Comparison of ENCODE assay signal across 14 cellular contexts in genomic region chr1:228110536-228110935, GRCh38. TPM values are rescaled to one million over a fixed set of nuclear protein-coding genes. Genes with fewer than 3 reads are reported as not detected.
DNase-seq lines count a peak whose midpoint lies in the region; ATAC-seq, FAIRE-seq and TF ChIP-seq lines count a peak whose summit lies in the region.
"Had no signal": no experiment of that assay in that cellular context is flagged by ENCODE, and none has a peak within 500 bp of the region (broad histone marks: within the 10 kb centered on the region; RNA-seq: fewer than 3 reads in every experiment).

No MANE protein-coding gene starts in this region.

- H3K27me3 ChIP-seq in GM12878 (replicated peaks in 1 of 2; ENCODE audit: control insufficient read depth in 2 of 2, insufficient read depth in 2 of 2, low read length in 1 of 2) (no peaks in the 10 kb centered on the region), muscle layer of duodenum (ENCODE audit: low read depth, low read length) (no peaks in the 10 kb centered on the region), uterus (no peaks in the 10 kb centered on the region)

- RAD21 ChIA-PET in GM12878 (lab: Charles Lee; ENCODE audit: unreplicated experiment), result no interaction called here

- no peak for TF ChIP-seq POLR2A in GM12878 (IDR thresholded peaks at IDR 0.05; ENCODE audit: low read depth, low read length)
- no peak for TF ChIP-seq POLR2A in uterus (IDR thresholded peaks at IDR 0.05)

- intact Hi-C loops in natural killer cell (cut with micrococcal nuclease) (no loop called here), GM12878 (cut with micrococcal nuclease; ENCODE audit: unreplicated experiment) (no loop called here), uterus (cut with DNase I; ENCODE audit: low total_unique reads) (no loop called here)

- in situ Hi-C loops in GM12878 (cut with MboI), result no loop called here

- POLR2A ChIA-PET in GM12878 (lab: Charles Lee), result interaction anchor here (1.0 kb wide), 1 partner anchor 30 kb away, joined by 3 read pairs; no protein-coding TSS in a partner anchor

- no peak overlapping the region for H2AFZ ChIP-seq in GM12878 (ENCODE audit: control insufficient read depth, low read depth, low read length)

- H3K4me3 ChIP-seq in GM12878, result no peak overlapping the region
- H3K4me3 ChIP-seq in muscle layer of duodenum (ENCODE audit: low read depth in 1 of 2, low read length in 2 of 2), result peak overlapping the region; percentile 82 to 96
- peak overlapping the region in 1 of 2 donors; percentile 71 for H3K4me3 ChIP-seq in uterus

- H3K27me3 Mint-ChIP-seq in natural killer cell (ENCODE audit: low read depth in 2 of 2) (no peaks in the 10 kb centered on the region), nephron progenitor cell (ENCODE audit: low read depth, poor library complexity) (peaks cover 27% of the 10 kb centered on the region)
- no peaks in the 10 kb centered on the region for H3K27me3 Mint-ChIP-seq in natural killer cell treated with Interleukin-12 subunit alpha and Interleukin-12 subunit beta and Interleukin-15 and Interleukin-18, amount 100 ng/mL, for 72 hours

- H3K4me1 ChIP-seq in GM12878 (ENCODE audit: control insufficient read depth, insufficient read depth, low read length) (peaks cover 7% of the 10 kb centered on the region), muscle layer of duodenum (ENCODE audit: control insufficient read depth in 1 of 2, insufficient read depth in 2 of 2, low read length in 2 of 2) (peaks cover 0 to 18% of the 10 kb centered on the region in 2 donors), uterus (peaks cover 0 to 12% of the 10 kb centered on the region in 2 donors)

- no peak overlapping the region for H3K9ac ChIP-seq in GM12878 (ENCODE audit: control insufficient read depth, insufficient read depth, low read length)

- ATAC-seq in natural killer cell (no peak), GM12878 (no peak), HG03457 (IDR thresholded peaks at IDR 0.05; ENCODE audit: unreplicated experiment) (no peak)
- no peak for ATAC-seq in natural killer cell treated with Interleukin-12 subunit alpha and Interleukin-12 subunit beta and Interleukin-15 and Interleukin-18, amount 100 ng/mL, for 72 hours

- H3K4me1 Mint-ChIP-seq in natural killer cell, result peaks cover 11 to 19% of the 10 kb centered on the region in 2 donors
- peaks cover 14 to 16% of the 10 kb centered on the region in 2 donors for H3K4me1 Mint-ChIP-seq in natural killer cell treated with Interleukin-12 subunit alpha and Interleukin-12 subunit beta and Interleukin-15 and Interleukin-18, amount 100 ng/mL, for 72 hours (ENCODE audit: low read depth in 2 of 2)
- peaks cover 23% of the 10 kb centered on the region for H3K4me1 Mint-ChIP-seq in nephron progenitor cell

- H3K9me3 ChIP-seq in GM12878 (replicated peaks; ENCODE audit: control insufficient read depth, insufficient read depth, low read length) (no peaks in the 10 kb centered on the region), muscle layer of duodenum (ENCODE audit: control insufficient read depth in 1 of 2, low read length in 2 of 2) (no peaks in the 10 kb centered on the region), uterus (no peaks in the 10 kb centered on the region)

- 83% methylated on average over 7 of the region's 7 CpGs for WGBS in GM12878 (ENCODE audit: insufficient coverage, insufficient replicate concordance, low lambda C conversion rate, missing lambda C conversion rate)

- peaks cover 13% of the 10 kb centered on the region for H3K79me2 ChIP-seq in GM12878 (ENCODE audit: control insufficient read depth, insufficient read depth, low read length)

- SMC1A ChIA-PET in GM12878 (lab: Charles Lee; ENCODE audit: uncharacterized antibody, unreplicated experiment), result interaction anchor here (0.7 to 1.5 kb wide), 3 partner anchors 8 to 20 kb away, joined by 3 to 4 read pairs (median 3); no protein-coding TSS in a partner anchor

- CTCF ChIA-PET in GM12878 (lab: Yijun Ruan, JAX), result interaction anchor here (0.8 to 2.2 kb wide), 7 partner anchors 8 to 111 kb away, joined by 3 to 8 read pairs (median 5); partner anchors contain the start of gene IBA57

- H3K36me3 Mint-ChIP-seq in natural killer cell (no peaks in the 10 kb centered on the region), nephron progenitor cell (ENCODE audit: low read depth) (no peaks in the 10 kb centered on the region)
- no peaks in the 10 kb centered on the region for H3K36me3 Mint-ChIP-seq in natural killer cell treated with Interleukin-12 subunit alpha and Interleukin-12 subunit beta and Interleukin-15 and Interleukin-18, amount 100 ng/mL, for 72 hours

- H3K27ac ChIP-seq in GM12878 (ENCODE audit: control insufficient read depth, insufficient read depth), result no peak overlapping the region
- H3K27ac ChIP-seq in muscle layer of duodenum (ENCODE audit: low read length), result peak overlapping the region; percentile 94
- H3K27ac ChIP-seq in uterus, result peak overlapping the region; percentile 94 to 97

- H3K9me3 Mint-ChIP-seq in natural killer cell (no peaks in the 10 kb centered on the region), nephron progenitor cell (peaks cover 8% of the 10 kb centered on the region)
- H3K9me3 Mint-ChIP-seq in natural killer cell treated with Interleukin-12 subunit alpha and Interleukin-12 subunit beta and Interleukin-15 and Interleukin-18, amount 100 ng/mL, for 72 hours, result no peaks in the 10 kb centered on the region

- TF ChIP-seq EP300 in GM12878 (IDR thresholded peaks at IDR 0.05; ENCODE audit: borderline replicate concordance in 1 of 2, control insufficient read depth in 1 of 2, low read depth in 2 of 2, low read length in 2 of 2), result no peak

- peak overlapping the region; percentile 86 to 99 for H3K27ac Mint-ChIP-seq in natural killer cell
- H3K27ac Mint-ChIP-seq in natural killer cell treated with Interleukin-12 subunit alpha and Interleukin-12 subunit beta and Interleukin-15 and Interleukin-18, amount 100 ng/mL, for 72 hours, result no peak overlapping the region
- H3K27ac Mint-ChIP-seq in nephron progenitor cell, result no peak overlapping the region

- DNase-seq in natural killer cell (no peak), GM12878 (ENCODE audit: low read depth, low spot score) (no peak), uterus (no peak), ureter (ENCODE audit: low spot score) (no peak), nephron progenitor cell (no peak)
- DNase-seq in natural killer cell treated with Interleukin-12 subunit alpha and Interleukin-12 subunit beta and Interleukin-15 and Interleukin-18, amount 100 ng/mL, for 72 hours (ENCODE audit: low spot score), result no peak
- DNase-seq: AML-193; central memory CD4-positive, alpha-beta T cell; left ventricle myocardium superior; NCI-H526 had no signal

- TF ChIP-seq CTCF in natural killer cell (IDR thresholded peaks at IDR 0.05), result no peak
- no peak for TF ChIP-seq CTCF in GM12878 (IDR thresholded peaks at IDR 0.05 in 2 of 3, conservative IDR thresholded peaks at IDR 0.05 in 1 of 3; ENCODE audit: control insufficient read depth in 2 of 3, extremely low read depth in 1 of 3, insufficient read depth in 1 of 3, low read depth in 3 of 3, low read length in 3 of 3)
- TF ChIP-seq CTCF in uterus (IDR thresholded peaks at IDR 0.05), result no peak
- no peak for TF ChIP-seq CTCF in nephron progenitor cell (IDR thresholded peaks at IDR 0.05)

- TF ChIP-seq RAD21 in GM12878 (IDR thresholded peaks at IDR 0.05; ENCODE audit: insufficient read depth, low read depth, low read length), result no peak

- TSS peak; percentile 48 for BruUV-seq in GM12878 (replicated peaks; lab: Mats Ljungman, UMichigan)

- no peaks in the 10 kb centered on the region for H4K20me1 ChIP-seq in GM12878 (ENCODE audit: control insufficient read depth, insufficient read depth)

- peaks cover 4 to 5% of the 10 kb centered on the region in 2 experiments; a peak in 3 of 4 replicates for H3K36me3 ChIP-seq in GM12878 (ENCODE audit: control insufficient read depth in 2 of 2, insufficient read depth in 2 of 2, low read length in 1 of 2)
- H3K36me3 ChIP-seq in muscle layer of duodenum (ENCODE audit: control insufficient read depth in 1 of 2, insufficient read depth in 2 of 2, low read length in 2 of 2), result peaks cover 3 to 25% of the 10 kb centered on the region in 2 donors
- H3K36me3 ChIP-seq in uterus, result no peaks in the 10 kb centered on the region

- H3K4me3 Mint-ChIP-seq in natural killer cell (peak overlapping the region; percentile 93), nephron progenitor cell (no peak overlapping the region)
- no peak overlapping the region for H3K4me3 Mint-ChIP-seq in natural killer cell treated with Interleukin-12 subunit alpha and Interleukin-12 subunit beta and Interleukin-15 and Interleukin-18, amount 100 ng/mL, for 72 hours

- FAIRE-seq in GM12878 (lab: Jason Lieb, UNC), result no peak
- FAIRE-seq: frontal cortex, H1 had no signal

- no peak overlapping the region for H3K4me2 ChIP-seq in GM12878 (ENCODE audit: control insufficient read depth, insufficient read depth)

RNA-seq across cellular contexts. Expression of gene MRPL55, which starts 1.4 kb away (rescaled TPM):
- total RNA-seq in natural killer cell, result 10 to 100 TPM; 50.0 to 70.6 (median 64.1) TPM
- 10 to 100 TPM; 42.5 to 68.8 TPM for total RNA-seq in natural killer cell treated with Interleukin-12 subunit alpha and Interleukin-12 subunit beta and Interleukin-15 and Interleukin-18, amount 100 ng/mL, for 72 hours
- total RNA-seq in GM12878 (2013; cell fraction: nucleolus; rRNA removed), result 43.8 and 45.7 TPM in 2 replicates
- total RNA-seq in GM12878 (2014; rRNA removed), result 81.9 and 93.4 TPM in 2 replicates
- 25.5 and 35.1 TPM in 2 replicates for total RNA-seq in GM12878 (2014; rRNA removed; fragmentation: Illumina TruSeq; extraction: Trizol)
- 47.6 and 54.9 TPM in 2 replicates for total RNA-seq in GM12878 (2021)
- 30.7 TPM for polyA plus RNA-seq in GM12878 (2011; ENCODE audit: low read depth)
- 17.0 and 39.3 TPM in 2 replicates for polyA plus RNA-seq in GM12878 (2011; rRNA removed)
- polyA plus RNA-seq in GM12878 (2011; cell fraction: cytosol; rRNA removed), result 66.7 and 115 TPM in 2 replicates
- 172 and 194 TPM in 2 replicates for polyA plus RNA-seq in GM12878 (2011; cell fraction: nucleus; rRNA removed)
- 45.5 and 64.1 TPM in 2 replicates for polyA plus RNA-seq in GM12878 (2012)
- polyA plus RNA-seq in GM12878 (2014; fragmentation: Illumina TruSeq; extraction: Trizol), result 8.8 and 42.1 TPM in 2 replicates
- polyA plus RNA-seq in GM12878 (2014; fragmentation: Nextera tagmentation; extraction: Ambion mirVana), result 10 to 100 TPM; 15.1 to 56.7 TPM
- 91.0 and 96.3 TPM in 2 replicates for polyA plus RNA-seq in GM12878 (2014; rRNA removed)
- 100 to 1,000 TPM; 129 to 143 TPM for polyA plus RNA-seq in GM12878 (2016; fragmentation: Nextera tagmentation; extraction: Ambion mirVana)
- 24.7 and 44.2 TPM in 2 replicates for polyA minus RNA-seq in GM12878 (2011; rRNA and poly(A)+ RNA removed)
- polyA minus RNA-seq in GM12878 (2011; cell fraction: cytosol; rRNA and poly(A)+ RNA removed), result 16.6 and 20.5 TPM in 2 replicates
- polyA minus RNA-seq in GM12878 (2011; cell fraction: nucleus; rRNA and poly(A)+ RNA removed), result 31.3 and 40.2 TPM in 2 replicates
- total RNA-seq in uterus, result 10 to 100 TPM; 19.4 to 43.4 (median 33.6) TPM
- total RNA-seq in ureter, result 43.7 TPM

RNA-seq across cellular contexts. Expression of gene C1orf35, which starts 7.4 kb away (rescaled TPM):
- total RNA-seq in natural killer cell, result 10 to 100 TPM; 18.9 to 21.6 (median 19.6) TPM
- total RNA-seq in natural killer cell treated with Interleukin-12 subunit alpha and Interleukin-12 subunit beta and Interleukin-15 and Interleukin-18, amount 100 ng/mL, for 72 hours, result 10 to 100 TPM; 16.4 to 26.7 TPM
- 5.5 and 6.0 TPM in 2 replicates for total RNA-seq in GM12878 (2013; cell fraction: nucleolus; rRNA removed)
- 14.0 and 14.6 TPM in 2 replicates for total RNA-seq in GM12878 (2014; rRNA removed)
- total RNA-seq in GM12878 (2014; rRNA removed; fragmentation: Illumina TruSeq; extraction: Trizol), result 5.9 and 6.7 TPM in 2 replicates
- total RNA-seq in GM12878 (2021), result 20.8 and 21.5 TPM in 2 replicates
- 5.1 TPM for polyA plus RNA-seq in GM12878 (2011; ENCODE audit: low read depth)
- polyA plus RNA-seq in GM12878 (2011; rRNA removed), result 3.1 and 6.6 TPM in 2 replicates
- 10.1 and 14.3 TPM in 2 replicates for polyA plus RNA-seq in GM12878 (2011; cell fraction: cytosol; rRNA removed)
- 23.8 and 28.1 TPM in 2 replicates for polyA plus RNA-seq in GM12878 (2011; cell fraction: nucleus; rRNA removed)
- polyA plus RNA-seq in GM12878 (2012), result 13.2 and 16.0 TPM in 2 replicates
- 1.6 and 5.5 TPM in 2 replicates for polyA plus RNA-seq in GM12878 (2014; fragmentation: Illumina TruSeq; extraction: Trizol)
- polyA plus RNA-seq in GM12878 (2014; fragmentation: Nextera tagmentation; extraction: Ambion mirVana), result 1 to 10 TPM; 2.5 to 4.8 TPM
- 18.8 and 19.5 TPM in 2 replicates for polyA plus RNA-seq in GM12878 (2014; rRNA removed)
- polyA plus RNA-seq in GM12878 (2016; fragmentation: Nextera tagmentation; extraction: Ambion mirVana), result 10 to 100 TPM; 26.7 to 27.0 TPM
- 1.2 and 2.7 TPM in 2 replicates for polyA minus RNA-seq in GM12878 (2011; rRNA and poly(A)+ RNA removed)
- polyA minus RNA-seq in GM12878 (2011; cell fraction: cytosol; rRNA and poly(A)+ RNA removed), result 1.8 and 2.7 TPM in 2 replicates
- polyA minus RNA-seq in GM12878 (2011; cell fraction: nucleus; rRNA and poly(A)+ RNA removed), result 3.5 and 4.8 TPM in 2 replicates
- total RNA-seq in uterus, result 10 to 100 TPM in 3 of 4 donors, not detected in 1; 10.6 to 18.6 (median 12.6) TPM
- 16.5 TPM for total RNA-seq in ureter

RNA-seq across cellular contexts. Expression of gene ARF1, which starts 28.0 kb away (rescaled TPM):
- total RNA-seq in natural killer cell (100 to 1,000 TPM; 368 to 427 (median 424) TPM), GM12878 (2014; rRNA removed) (226 and 267 TPM in 2 replicates), GM12878 (2014; rRNA removed; fragmentation: Illumina TruSeq; extraction: Trizol) (113 and 131 TPM in 2 replicates), GM12878 (2021) (296 and 300 TPM in 2 replicates), uterus (100 to 1,000 TPM; 165 to 340 (median 203) TPM), ureter (361 TPM)
- 100 to 1,000 TPM; 415 to 503 TPM for total RNA-seq in natural killer cell treated with Interleukin-12 subunit alpha and Interleukin-12 subunit beta and Interleukin-15 and Interleukin-18, amount 100 ng/mL, for 72 hours
- 46.2 and 52.9 TPM in 2 replicates for total RNA-seq in GM12878 (2013; cell fraction: nucleolus; rRNA removed)
- 141 TPM for polyA plus RNA-seq in GM12878 (2011; ENCODE audit: low read depth)
- polyA plus RNA-seq in GM12878 (2011; rRNA removed) (178 and 316 TPM in 2 replicates), GM12878 (2014; fragmentation: Illumina TruSeq; extraction: Trizol) (97.0 and 247 TPM in 2 replicates), GM12878 (2014; fragmentation: Nextera tagmentation; extraction: Ambion mirVana) (10 to 100 TPM; 48.4 to 97.3 TPM), GM12878 (2014; rRNA removed) (352 and 369 TPM in 2 replicates), GM12878 (2016; fragmentation: Nextera tagmentation; extraction: Ambion mirVana) (100 to 1,000 TPM; 481 to 508 TPM)
- polyA plus RNA-seq in GM12878 (2011; cell fraction: cytosol; rRNA removed), result 534 and 696 TPM in 2 replicates
- 285 and 308 TPM in 2 replicates for polyA plus RNA-seq in GM12878 (2011; cell fraction: nucleus; rRNA removed)
- polyA plus RNA-seq in GM12878 (2012), result 283 and 294 TPM in 2 replicates
- 403 and 507 TPM in 2 replicates for polyA minus RNA-seq in GM12878 (2011; rRNA and poly(A)+ RNA removed)
- 202 and 205 TPM in 2 replicates for polyA minus RNA-seq in GM12878 (2011; cell fraction: cytosol; rRNA and poly(A)+ RNA removed)
- polyA minus RNA-seq in GM12878 (2011; cell fraction: nucleus; rRNA and poly(A)+ RNA removed), result 64.4 and 99.1 TPM in 2 replicates

RNA-seq across cellular contexts. Expression of gene GUK1, which starts 29.5 kb away (rescaled TPM):
- total RNA-seq in natural killer cell, result 100 to 1,000 TPM; 292 to 313 (median 308) TPM
- total RNA-seq in natural killer cell treated with Interleukin-12 subunit alpha and Interleukin-12 subunit beta and Interleukin-15 and Interleukin-18, amount 100 ng/mL, for 72 hours, result 100 to 1,000 TPM; 296 to 329 TPM
- 142 and 146 TPM in 2 replicates for total RNA-seq in GM12878 (2013; cell fraction: nucleolus; rRNA removed)
- total RNA-seq in GM12878 (2014; rRNA removed), result 214 and 235 TPM in 2 replicates
- 82.0 and 98.3 TPM in 2 replicates for total RNA-seq in GM12878 (2014; rRNA removed; fragmentation: Illumina TruSeq; extraction: Trizol)
- 183 and 195 TPM in 2 replicates for total RNA-seq in GM12878 (2021)
- polyA plus RNA-seq in GM12878 (2011; ENCODE audit: low read depth), result 101 TPM
- 107 and 224 TPM in 2 replicates for polyA plus RNA-seq in GM12878 (2011; rRNA removed)
- polyA plus RNA-seq in GM12878 (2011; cell fraction: cytosol; rRNA removed), result 381 and 606 TPM in 2 replicates
- 634 and 756 TPM in 2 replicates for polyA plus RNA-seq in GM12878 (2011; cell fraction: nucleus; rRNA removed)
- 190 and 243 TPM in 2 replicates for polyA plus RNA-seq in GM12878 (2012)
- polyA plus RNA-seq in GM12878 (2014; fragmentation: Illumina TruSeq; extraction: Trizol), result 4.2 and 28.9 TPM in 2 replicates
- polyA plus RNA-seq in GM12878 (2014; fragmentation: Nextera tagmentation; extraction: Ambion mirVana), result 10 to 100 TPM in 1 of 2 experiments, 1 to 10 TPM in 1; 6.3 to 39.2 TPM
- polyA plus RNA-seq in GM12878 (2014; rRNA removed), result 227 and 264 TPM in 2 replicates
- 100 to 1,000 TPM; 349 to 357 TPM for polyA plus RNA-seq in GM12878 (2016; fragmentation: Nextera tagmentation; extraction: Ambion mirVana)
- polyA minus RNA-seq in GM12878 (2011; rRNA and poly(A)+ RNA removed), result 103 and 217 TPM in 2 replicates
- polyA minus RNA-seq in GM12878 (2011; cell fraction: cytosol; rRNA and poly(A)+ RNA removed), result 59.5 and 69.8 TPM in 2 replicates
- 116 and 141 TPM in 2 replicates for polyA minus RNA-seq in GM12878 (2011; cell fraction: nucleus; rRNA and poly(A)+ RNA removed)
- 100 to 1,000 TPM; 124 to 406 (median 289) TPM for total RNA-seq in uterus
- 182 TPM for total RNA-seq in ureter

RNA-seq across cellular contexts. Expression of gene GJC2, which starts 39.2 kb away (rescaled TPM):
- 1 to 10 TPM; 1.0 to 2.2 (median 1.7) TPM for total RNA-seq in natural killer cell
- 1 to 10 TPM; 2.1 to 2.2 TPM for total RNA-seq in natural killer cell treated with Interleukin-12 subunit alpha and Interleukin-12 subunit beta and Interleukin-15 and Interleukin-18, amount 100 ng/mL, for 72 hours
- total RNA-seq in GM12878 (2013; cell fraction: nucleolus; rRNA removed), result 0.27 and 0.65 TPM in 2 replicates
- 0.06 and 0.11 TPM in 2 replicates for total RNA-seq in GM12878 (2014; rRNA removed)
- total RNA-seq in GM12878 (2014; rRNA removed; fragmentation: Illumina TruSeq; extraction: Trizol), result 0.09 TPM in 2 replicates
- total RNA-seq in GM12878 (2021), result 0.44 TPM in 1 of 2 replicates, not detected in the other
- polyA plus RNA-seq in GM12878 (2011; ENCODE audit: low read depth), result not detected
- 0.03 and 0.04 TPM in 2 replicates for polyA plus RNA-seq in GM12878 (2011; rRNA removed)
- polyA plus RNA-seq in GM12878 (2011; cell fraction: cytosol; rRNA removed), result 0.06 and 0.07 TPM in 2 replicates
- polyA plus RNA-seq in GM12878 (2011; cell fraction: nucleus; rRNA removed), result 0.24 and 0.51 TPM in 2 replicates
- 0.15 and 0.22 TPM in 2 replicates for polyA plus RNA-seq in GM12878 (2012)
- polyA plus RNA-seq in GM12878 (2014; fragmentation: Illumina TruSeq; extraction: Trizol), result 0.04 TPM in 1 of 2 replicates, not detected in the other
- polyA plus RNA-seq in GM12878 (2014; fragmentation: Nextera tagmentation; extraction: Ambion mirVana), result not detected
- polyA plus RNA-seq in GM12878 (2014; rRNA removed), result 0.26 and 0.32 TPM in 2 replicates
- not detected for polyA plus RNA-seq in GM12878 (2016; fragmentation: Nextera tagmentation; extraction: Ambion mirVana)
- 0.21 TPM in 1 of 2 replicates, not detected in the other for polyA minus RNA-seq in GM12878 (2011; rRNA and poly(A)+ RNA removed)
- polyA minus RNA-seq in GM12878 (2011; cell fraction: cytosol; rRNA and poly(A)+ RNA removed), result not detected in 2 replicates
- polyA minus RNA-seq in GM12878 (2011; cell fraction: nucleus; rRNA and poly(A)+ RNA removed), result 0.24 and 0.96 TPM in 2 replicates
- total RNA-seq in uterus, result 10 to 100 TPM in 2 of 4 donors, 1 to 10 TPM in 2; 2.6 to 25.8 (median 10.7) TPM
- total RNA-seq in ureter, result 3.9 TPM

Comparison
In these comparisons a context has a peak if more than half of its experiments do, and no peak if none do; other contexts are left out.
1. H3K27ac Mint-ChIP-seq: peak in natural killer cell (2 of 2); none in natural killer cell treated with Interleukin-12 subunit alpha and Interleukin-12 subunit beta and Interleukin-15 and Interleukin-18, amount 100 ng/mL, for 72 hours (0 of 2) and nephron progenitor cell (single experiment).